1 cellular context compared by ENCODE assay signal in genomic region chr2:110124038-110124825, GRCh38.
TF ChIP-seq lines count a peak whose summit lies in the region.

No MANE protein-coding gene starts in this region.

TF ChIP-seq in HepG2, 621 proteins besides CTCF, POLR2A, EP300 and RAD21 (continued from another document):
- TF ChIP-seq ZNF407 (CRISPR knock-in tag; IDR thresholded peaks at IDR 0.05; ENCODE audit: not compliant biosample characterization) (no peak), ATF5 (CRISPR knock-in tag; IDR thresholded peaks at IDR 0.05; ENCODE audit: low read depth) (no peak), ZHX2 (IDR thresholded peaks at IDR 0.05; ENCODE audit: low read depth) (no peak), ZHX2 (CRISPR knock-in tag; IDR thresholded peaks at IDR 0.05; ENCODE audit: borderline replicate concordance) (no peak), POGK (CRISPR knock-in tag; conservative IDR thresholded peaks at IDR 0.05) (no peak), MAFK (conservative IDR thresholded peaks at IDR 0.05 in 1 of 2, IDR thresholded peaks at IDR 0.05 in 1 of 2; ENCODE audit: low read length in 2 of 2) (0 out of 4 replicates have a peak, but pooled peaks of 1 of the 2 experiments have one; percentile 24)
